Comparison of ENCODE assay signal across 8 cellular contexts in the genomic region with DNA sequence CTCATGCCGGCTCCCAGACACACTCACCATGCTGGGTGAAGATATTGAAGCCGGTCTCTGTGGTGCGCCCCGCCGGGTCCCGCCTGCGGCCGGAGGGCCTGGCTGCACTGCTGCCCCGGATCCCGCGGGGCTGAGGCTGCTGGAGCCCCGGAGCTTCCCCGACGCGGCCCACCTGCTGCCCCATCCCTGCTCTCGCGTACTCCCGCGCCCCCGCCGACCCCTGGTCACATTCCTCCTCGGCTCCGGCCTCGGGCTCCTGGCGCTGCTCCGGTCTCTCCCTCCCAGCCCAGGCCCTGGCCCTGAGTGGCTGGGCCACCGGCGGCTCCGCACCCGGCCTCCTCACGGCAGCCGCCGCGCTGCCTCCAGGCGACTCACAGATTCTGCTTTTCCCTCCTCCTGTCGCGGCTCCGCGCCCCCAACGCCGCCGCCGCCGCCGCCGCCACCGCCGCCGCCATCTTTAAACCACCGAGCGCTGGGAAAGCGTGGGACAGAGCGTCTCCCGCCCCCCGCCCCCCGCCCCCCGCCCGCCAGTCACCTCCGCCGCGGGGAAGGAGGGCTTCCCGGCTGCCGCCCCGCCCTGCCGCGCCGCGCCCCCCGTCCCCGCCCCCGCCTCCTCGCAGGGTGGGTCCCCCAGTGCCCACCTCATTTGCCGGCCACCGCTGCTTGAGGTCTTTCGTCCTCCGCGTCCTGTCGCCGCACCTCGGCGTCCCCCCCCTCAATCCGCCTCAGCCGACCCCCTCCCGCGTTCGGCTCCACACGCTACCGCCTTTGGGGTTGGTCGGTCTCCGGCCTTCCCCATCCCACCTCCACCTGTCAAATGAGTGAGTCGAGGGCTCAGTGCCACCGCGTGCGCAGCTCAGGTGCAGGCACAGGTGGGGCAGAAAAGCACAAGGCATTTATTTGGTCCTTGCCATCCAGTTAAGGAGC. TPM values are rescaled to one million over a fixed set of nuclear protein-coding genes. Genes with fewer than 3 reads are reported as not detected.
DNase-seq lines count a peak whose midpoint lies in the region; ATAC-seq and TF ChIP-seq lines count a peak whose summit lies in the region.

Gene ABL2, minus strand, starts transcription at position 464 of the 927 bp plus-strand sequence. Its CDS starts 280 bp downstream, at position 184.

- H3K9me3 ChIP-seq in OCI-LY1 (ENCODE audit: low read length) (no peaks in the 10 kb centered on the region), fibroblast of lung (ENCODE audit: control insufficient read depth, insufficient read depth, low read depth, low read length) (no peaks in the 10 kb centered on the region)

- peak within 1 kb of the TSS; percentile 100 for H3K4me2 ChIP-seq in OCI-LY1 (ENCODE audit: low read length)
- peak within 1 kb of the TSS; percentile 82 for H3K4me2 ChIP-seq in fibroblast of lung (ENCODE audit: extremely low read depth, insufficient read depth, low read length)

- H3K4me1 Mint-ChIP-seq in neural crest cell: peaks cover 27% of the 10 kb centered on the region

- TF ChIP-seq CTCF in OCI-LY1 (IDR thresholded peaks at IDR 0.05; ENCODE audit: low read length): no peak
- no peak for TF ChIP-seq CTCF in fibroblast of lung (conservative IDR thresholded peaks at IDR 0.05 in 1 of 2, IDR thresholded peaks at IDR 0.05 in 1 of 2; ENCODE audit: low read depth in 1 of 2, low read length in 2 of 2)
- TF ChIP-seq CTCF in neural crest cell (conservative IDR thresholded peaks at IDR 0.05): no peak
- TF ChIP-seq CTCF in subcutaneous adipose tissue (IDR thresholded peaks at IDR 0.05; ENCODE audit: low read depth): no peak

- peak within 1 kb of the TSS; percentile 96 for H3K4me3 Mint-ChIP-seq in neural crest cell

- peak; percentile 7 to 17 for DNase-seq in AML-193 (lab: John Stamatoyannopoulos, UW)
- peak; percentile 6 to 35 for DNase-seq in activated T-helper 1 cell treated with anti-CD3 and anti-CD28 coated beads, Interleukin-2, amount 50 U/mL, for 16 hours (ENCODE audit: low read depth in 1 of 2, low spot score in 1 of 2)
- peak; percentile 17 to 25 for DNase-seq in fibroblast of lung (ENCODE audit: low read depth in 2 of 2)
- DNase-seq in neural crest cell (ENCODE audit: low read depth, low spot score): peak; percentile 57

- H3K36me3 ChIP-seq in OCI-LY1 (ENCODE audit: insufficient read depth, low read length): 0 out of 2 replicates have a peak, but pooled peaks cover 4% of the 10 kb centered on the region
- no peaks in the 10 kb centered on the region for H3K36me3 ChIP-seq in fibroblast of lung (ENCODE audit: control insufficient read depth, insufficient read depth, low read length)

- H3K27me3 Mint-ChIP-seq in neural crest cell (ENCODE audit: low read depth): no peaks in the 10 kb centered on the region

- H3K9ac ChIP-seq in OCI-LY1 (ENCODE audit: low read length) (peak within 1 kb of the TSS; percentile 95), fibroblast of lung (ENCODE audit: insufficient read depth, low read length) (peak within 1 kb of the TSS; percentile 83)

- peak within 1 kb of the TSS; percentile 89 for H3K27ac Mint-ChIP-seq in neural crest cell (ENCODE audit: unreplicated experiment)

- H3K4me1 ChIP-seq in OCI-LY1 (ENCODE audit: insufficient read depth, low read length, severe bottlenecking): peaks cover 20% of the 10 kb centered on the region
- H3K4me1 ChIP-seq in fibroblast of lung (ENCODE audit: control insufficient read depth, extremely low read depth, insufficient read depth, low read length): peaks cover 10% of the 10 kb centered on the region

- no peaks in the 10 kb centered on the region for H4K20me1 ChIP-seq in OCI-LY1 (ENCODE audit: insufficient read depth, low read length)
- no peaks in the 10 kb centered on the region for H4K20me1 ChIP-seq in fibroblast of lung (ENCODE audit: control insufficient read depth, extremely low read depth, insufficient read depth, low read length)

- H3K27me3 ChIP-seq in OCI-LY1 (ENCODE audit: insufficient read depth, low read length): no peaks in the 10 kb centered on the region
- H3K27me3 ChIP-seq in fibroblast of lung (ENCODE audit: control insufficient read depth, insufficient read depth, low read length): no peaks in the 10 kb centered on the region

- peak within 1 kb of the TSS; percentile 58; the same call in 1 of the 2 replicates for H2AFZ ChIP-seq in OCI-LY1 (ENCODE audit: low read length)
- peak within 1 kb of the TSS; percentile 65 for H2AFZ ChIP-seq in fibroblast of lung (ENCODE audit: low read length)

- H3F3A ChIP-seq in OCI-LY1 (ENCODE audit: insufficient read depth, low read length): no peaks in the 10 kb centered on the region

- no peaks in the 10 kb centered on the region for H3K9me2 ChIP-seq in OCI-LY1 (ENCODE audit: low read depth, low read length)

- peak within 1 kb of the TSS; percentile 52 for H3K27ac ChIP-seq in OCI-LY1 (ENCODE audit: low read depth, low read length, poor library complexity, severe bottlenecking)
- H3K27ac ChIP-seq in fibroblast of lung (ENCODE audit: insufficient read depth, low read length): peak within 1 kb of the TSS; percentile 80

- H3K9me3 Mint-ChIP-seq in neural crest cell: no peaks in the 10 kb centered on the region

- H3K4me3 ChIP-seq in OCI-LY1 (ENCODE audit: low read depth, low read length, poor library complexity, severe bottlenecking) (peak within 1 kb of the TSS; percentile 89), fibroblast of lung (replicated peaks in 1 of 4; ENCODE audit: control extremely low read depth in 1 of 4, insufficient read depth in 1 of 4, low read depth in 3 of 4, low read length in 4 of 4) (peak within 1 kb of the TSS; percentile 70 to 84 (median 82))

- peaks cover 4% of the 10 kb centered on the region for H3K36me3 Mint-ChIP-seq in neural crest cell (ENCODE audit: low read depth)

- H3K79me2 ChIP-seq in OCI-LY1 (ENCODE audit: insufficient read depth, low read length) (peaks cover 27% of the 10 kb centered on the region), fibroblast of lung (ENCODE audit: control insufficient read depth, insufficient read depth, low read length) (peaks cover 34% of the 10 kb centered on the region)

- peak; percentile 58 for ATAC-seq in GM19035 (IDR thresholded peaks at IDR 0.05; ENCODE audit: unreplicated experiment)
- ATAC-seq in HG03378 (IDR thresholded peaks at IDR 0.05; ENCODE audit: unreplicated experiment): peak; percentile 41

RNA-seq across cellular contexts. Expression of gene ABL2, which starts in this region (rescaled TPM):
- 33.9 and 85.4 TPM in 2 replicates for total RNA-seq in fibroblast of lung
- 32.7 and 36.1 TPM in 2 replicates for polyA plus RNA-seq in fibroblast of lung
- 19.6 and 28.4 TPM in 2 replicates for polyA plus RNA-seq in fibroblast of lung (2012)
- 69.3 and 157 TPM in 2 replicates for polyA minus RNA-seq in fibroblast of lung (ENCODE audit: low replicate concordance)
- 22.9 and 25.6 TPM in 2 replicates for total RNA-seq in neural crest cell
- 10 to 100 TPM; 20.3 to 43.4 (median 39.1) TPM for total RNA-seq in subcutaneous adipose tissue

Comparison
In these comparisons a context has a peak if more than half of its experiments do, and no peak if none do; other contexts are left out.
1. Peak in every context shown above with its lines: DNase-seq, ATAC-seq, H3K4me3 ChIP-seq and H3K27ac ChIP-seq.